ENCODE assay signal across 16 cellular contexts in the genomic region with DNA sequence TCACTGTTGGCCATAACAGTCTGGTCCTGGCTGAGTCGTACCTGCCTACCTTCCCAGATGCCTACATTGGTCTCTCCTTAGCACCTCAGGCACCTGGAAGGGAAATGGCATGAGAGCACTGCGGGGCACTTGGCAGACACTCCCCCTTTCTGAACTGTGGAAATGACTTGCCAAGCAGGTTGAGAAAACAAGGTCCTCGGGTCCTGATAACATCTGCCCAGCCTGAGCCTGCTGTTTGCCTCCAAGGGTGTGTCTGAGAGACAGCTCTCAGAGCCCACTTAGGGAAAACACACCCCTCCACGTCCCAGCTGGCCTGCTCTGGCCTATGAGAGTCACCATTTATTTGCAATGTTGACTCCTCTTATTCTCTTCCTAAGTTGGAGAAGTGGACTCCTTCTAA. TPM values are rescaled to one million over a fixed set of nuclear protein-coding genes. Genes with fewer than 3 reads are reported as not detected.
DNase-seq lines count a peak whose midpoint lies in the region; ATAC-seq and TF ChIP-seq lines count a peak whose summit lies in the region.
"Had no signal": no experiment of that assay in that cellular context is flagged by ENCODE, and none has a peak within 500 bp of the region (broad histone marks: within the 10 kb centered on the region; RNA-seq: fewer than 3 reads in every experiment).

No MANE protein-coding gene starts in this region.

- TF ChIP-seq CTCF in transverse colon (IDR thresholded peaks at IDR 0.05), result no peak
- no peak for TF ChIP-seq CTCF in ovary (IDR thresholded peaks at IDR 0.05)

- H3K27ac ChIP-seq in esophagus (ENCODE audit: low read depth in 2 of 2, low read length in 1 of 2) (peak overlapping the region; percentile 42 to 91), transverse colon (peak overlapping the region; percentile 71 to 83 (median 78)), ovary (no peak overlapping the region)
- H3K27ac ChIP-seq: BLaER1 treated with 17β-estradiol and CSF1 and Interleukin-3, amounts not matched to agents 10 nM and 100 nM had no signal

- WGBS in esophagus, 2 donors, result 31 to 33% methylated on average over 4 of the region's 4 CpGs
- 20 to 41% methylated on average over 1 to 4 of the region's 4 CpGs for WGBS in transverse colon (ENCODE audit: low coverage in 1 of 2), 2 donors
- WGBS in ovary, 3 donors, result 68 to 74% (median 72%) methylated on average over 4 of the region's 4 CpGs

- H3K27me3 ChIP-seq in esophagus (ENCODE audit: control insufficient read depth in 1 of 2, insufficient read depth in 2 of 2, low read length in 2 of 2) (no peaks in the 10 kb centered on the region), transverse colon (peaks cover 10% of the 10 kb centered on the region), ovary (no peaks in the 10 kb centered on the region)
- H3K27me3 ChIP-seq: BLaER1 treated with 17β-estradiol and CSF1 and Interleukin-3, amounts not matched to agents 10 nM and 100 nM had no signal

- peaks cover 4 to 7% of the 10 kb centered on the region in 2 donors for H3K4me1 ChIP-seq in esophagus (ENCODE audit: control insufficient read depth in 2 of 2, insufficient read depth in 2 of 2, low read length in 1 of 2)
- H3K4me1 ChIP-seq in transverse colon, result peaks cover 20 to 51% (median 34%) of the 10 kb centered on the region in 4 donors
- no peaks in the 10 kb centered on the region for H3K4me1 ChIP-seq in ovary (ENCODE audit: insufficient read depth)

- H3K36me3 ChIP-seq in esophagus (ENCODE audit: control insufficient read depth in 2 of 2, insufficient read depth in 2 of 2, low read length in 1 of 2) (no peaks in the 10 kb centered on the region), transverse colon (no peaks in the 10 kb centered on the region), ovary (no peaks in the 10 kb centered on the region)
- H3K36me3 ChIP-seq: BLaER1 treated with 17β-estradiol and CSF1 and Interleukin-3, amounts not matched to agents 10 nM and 100 nM had no signal

- H3K9me3 ChIP-seq in esophagus (ENCODE audit: control insufficient read depth in 2 of 2, insufficient read depth in 1 of 2, low read depth in 1 of 2, low read length in 1 of 2) (no peaks in the 10 kb centered on the region), transverse colon (no peaks in the 10 kb centered on the region), ovary (no peaks in the 10 kb centered on the region)

- no peak for TF ChIP-seq POLR2A in transverse colon (IDR thresholded peaks at IDR 0.05)
- no peak for TF ChIP-seq POLR2A in ovary (IDR thresholded peaks at IDR 0.05)

- in situ Hi-C loops in transverse colon (cut with MboI; ENCODE audit: low pct_ligation_motif_present in 1 of 4, low pct_unique_long_range_greater_than_20kb in 1 of 4, low sequenced_read_pairs in 3 of 4), result no loop called here

- no peak for ATAC-seq in left cardiac atrium

- intact Hi-C loops in transverse colon (cut with DNase I; ENCODE audit: low total_unique reads), result no loop called here
- intact Hi-C loops in ovary (cut with DNase I), result no loop called here
- intact Hi-C loops in left cardiac atrium (cut with DNase I), result no loop called here

- H3K4me3 ChIP-seq in esophagus (ENCODE audit: low read depth in 1 of 2, low read length in 2 of 2) (no peak overlapping the region), transverse colon (no peak overlapping the region), ovary (no peak overlapping the region)
- H3K4me3 ChIP-seq: BLaER1 treated with 17β-estradiol and CSF1 and Interleukin-3, amounts not matched to agents 10 nM and 100 nM had no signal

- DNase-seq in HT-29 (ENCODE audit: low spot score) (peak; percentile 89), NCI-H69 (lab: John Stamatoyannopoulos, UW) (peak; percentile 2), transverse colon (peak; percentile 79), ovary (no peak), left cardiac atrium (no peak)
- DNase-seq in central memory CD4-positive, alpha-beta T cell, result no peak
- DNase-seq: activated naive CD4-positive, alpha-beta T cell treated with anti-CD3 and anti-CD28 coated beads, Interleukin-2, amount 50 U/mL, for 16 hours; caudate nucleus; GF-D8; H7; naive B cell; NCI-H1694 treated with DMSO at 0.1 percent for 48 hours; stimulated activated CD4-positive, alpha-beta T cell treated with anti-CD3 and anti-CD28 coated beads, Interleukin-2, amount 100 ng/mL, for 24 hours had no signal

- TF ChIP-seq EP300 in transverse colon (IDR thresholded peaks at IDR 0.05; ENCODE audit: low read depth) (no peak), ovary (IDR thresholded peaks at IDR 0.05) (no peak)

RNA-seq across cellular contexts. Expression of gene FAM110C, which starts 10.5 kb away (rescaled TPM):
- 33.7 and 33.9 TPM in 2 replicates for total RNA-seq in HT-29 (2014; rRNA removed; shearing (Covaris generic))
- polyA plus RNA-seq in esophagus, result 10 to 100 TPM; 23.2 to 31.1 TPM
- total RNA-seq in transverse colon, result 10 to 100 TPM; 23.7 to 53.9 (median 41.8) TPM
- 10 to 100 TPM in 4 of 7 donors, 1 to 10 TPM in 3; 4.1 to 47.4 (median 10.1) TPM for total RNA-seq in ovary
- polyA plus RNA-seq in ovary, result 1 to 10 TPM; 5.8 to 6.9 TPM
- 1 to 10 TPM; 5.3 to 6.2 TPM for total RNA-seq in left cardiac atrium
- total RNA-seq: endothelial cell of umbilical vein had no signal
- polyA plus RNA-seq: endothelial cell of umbilical vein had no signal

Comparison
In these comparisons a context has a peak if more than half of its experiments do, and no peak if none do; other contexts are left out.
1. DNase-seq: peak in HT-29 (single experiment), NCI-H69 (single experiment) and transverse colon (single experiment); none in ovary (0 of 5), left cardiac atrium (single experiment) and central memory CD4-positive, alpha-beta T cell (single experiment).
2. H3K27ac ChIP-seq: peak in esophagus (2 of 2) and transverse colon (4 of 4); none in ovary (0 of 2).